Comparison of ENCODE assay signal across 17 cellular contexts in the genomic region with DNA sequence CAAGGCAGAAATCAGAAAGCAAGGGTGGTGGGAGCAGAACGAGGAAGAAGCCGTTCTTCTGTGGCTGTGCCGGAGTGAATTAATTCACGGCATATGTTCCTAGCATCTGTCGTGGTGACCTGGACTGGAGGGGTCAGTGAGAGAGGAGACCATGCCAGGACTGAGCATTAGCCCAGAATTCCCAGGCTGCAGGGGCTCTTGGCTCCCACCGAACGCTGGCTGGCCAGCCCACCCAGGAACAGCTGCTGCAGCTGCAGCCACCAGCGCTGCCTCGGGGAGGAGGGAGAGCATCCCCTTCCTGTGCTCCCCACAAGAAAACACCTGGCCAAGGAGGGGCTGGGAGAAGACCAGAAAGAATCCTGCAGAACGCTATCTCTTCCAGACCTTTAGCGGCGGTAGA.
DNase-seq lines count a peak whose midpoint lies in the region; ATAC-seq and TF ChIP-seq lines count a peak whose summit lies in the region.
"Had no signal": no experiment of that assay in that cellular context is flagged by ENCODE, and none has a peak within 500 bp of the region (broad histone marks: within the 10 kb centered on the region; RNA-seq: fewer than 3 reads in every experiment).

No MANE protein-coding gene starts in this region.

- peaks cover 9% of the 10 kb centered on the region for H3K27me3 Mint-ChIP-seq in type B pancreatic cell

- H3K9me3 ChIP-seq in right cardiac atrium (ENCODE audit: control insufficient read depth, low read length) (no peaks in the 10 kb centered on the region), WERI-Rb-1 (ENCODE audit: severe bottlenecking) (no peaks in the 10 kb centered on the region), transverse colon (no peaks in the 10 kb centered on the region), esophagus squamous epithelium (no peaks in the 10 kb centered on the region)

- TF ChIP-seq CTCF in WERI-Rb-1 (IDR thresholded peaks at IDR 0.05; ENCODE audit: low read depth, low read length) (no peak), type B pancreatic cell (conservative IDR thresholded peaks at IDR 0.05) (no peak), transverse colon (IDR thresholded peaks at IDR 0.05) (no peak), esophagus squamous epithelium (IDR thresholded peaks at IDR 0.05) (no peak)

- H3K36me3 ChIP-seq in WERI-Rb-1 (no peaks in the 10 kb centered on the region), transverse colon (no peaks in the 10 kb centered on the region), esophagus squamous epithelium (peaks cover 0 to 3% (median 0%) of the 10 kb centered on the region in 3 donors)

- H3K4me3 ChIP-seq in right cardiac atrium (ENCODE audit: low read length) (no peak overlapping the region), WERI-Rb-1 (ENCODE audit: low read depth, low read length) (peak overlapping the region; percentile 16), transverse colon (no peak overlapping the region), esophagus squamous epithelium (no peak overlapping the region)

- no peak for TF ChIP-seq EP300 in transverse colon (IDR thresholded peaks at IDR 0.05; ENCODE audit: low read depth)

- H3K4me1 ChIP-seq in right cardiac atrium (ENCODE audit: control insufficient read depth, insufficient read depth, low read length) (no peaks in the 10 kb centered on the region), transverse colon (peaks cover 0 to 7% (median 0%) of the 10 kb centered on the region in 4 donors), esophagus squamous epithelium (peaks cover 0 to 11% (median 0%) of the 10 kb centered on the region in 3 donors)

- H3K4me3 Mint-ChIP-seq in type B pancreatic cell, result peak overlapping the region; percentile 18

- in situ Hi-C loops in transverse colon (cut with MboI; ENCODE audit: low pct_ligation_motif_present in 1 of 4, low pct_unique_long_range_greater_than_20kb in 1 of 4, low sequenced_read_pairs in 3 of 4), result no loop called here

- H3K27ac ChIP-seq in right cardiac atrium (ENCODE audit: low read length), result no peak overlapping the region
- H3K27ac ChIP-seq in WERI-Rb-1, result peak overlapping the region; percentile 84
- no peak overlapping the region for H3K27ac ChIP-seq in transverse colon
- peak overlapping the region in 1 of 4 donors; percentile 39 for H3K27ac ChIP-seq in esophagus squamous epithelium
- H3K27ac ChIP-seq: HL-60, RWPE1 had no signal

- H3K27ac Mint-ChIP-seq in type B pancreatic cell, result peak overlapping the region; percentile 18

- 45% methylated on average over 12 of the region's 12 CpGs for WGBS in right cardiac atrium
- WGBS in transverse colon (ENCODE audit: low coverage in 1 of 2), 2 donors, result 40 to 66% methylated on average over 1 to 12 of the region's 12 CpGs
- 57 to 79% methylated on average over 5 to 6 of the region's 12 CpGs for WGBS in esophagus squamous epithelium, 2 donors

- intact Hi-C loops in Right ventricle myocardium inferior (cut with DNase I) (no loop called here), right cardiac atrium (cut with DNase I) (no loop called here), left ventricle myocardium superior (cut with micrococcal nuclease) (no loop called here), transverse colon (cut with DNase I; ENCODE audit: low total_unique reads) (no loop called here), esophagus squamous epithelium (cut with DNase I) (no loop called here)

- H3K36me3 Mint-ChIP-seq in type B pancreatic cell, result no peaks in the 10 kb centered on the region

- peak; percentile 37 for ATAC-seq in Right ventricle myocardium inferior
- ATAC-seq in right cardiac atrium, result no peak
- ATAC-seq in left ventricle myocardium superior, result peak; percentile 70
- no peak for ATAC-seq in HG03175 (IDR thresholded peaks at IDR 0.05; ENCODE audit: unreplicated experiment)

- TF ChIP-seq POLR2A in transverse colon (IDR thresholded peaks at IDR 0.05) (no peak), esophagus squamous epithelium (IDR thresholded peaks at IDR 0.05) (no peak)

- H3K4me1 Mint-ChIP-seq in type B pancreatic cell (ENCODE audit: unreplicated experiment), result peaks cover 30% of the 10 kb centered on the region

- peak; percentile 79 for DNase-seq in Right ventricle myocardium inferior (ENCODE audit: missing footprints)
- DNase-seq in right cardiac atrium, result no peak
- peak; percentile 69 for DNase-seq in WERI-Rb-1
- DNase-seq in left ventricle myocardium superior, result peak; percentile 62
- no peak for DNase-seq in type B pancreatic cell (ENCODE audit: extremely low spot score, unreplicated experiment)
- DNase-seq in transverse colon, result no peak
- no peak for DNase-seq in esophagus squamous epithelium (lab: John Stamatoyannopoulos, UW)
- DNase-seq: 8988T, DMS153, EL, HCEC 1CT, KBM-7, NCI-H146, NCI-H2227 treated with DMSO at 0.1 percent for 48 hours had no signal

- H3K9me3 Mint-ChIP-seq in type B pancreatic cell, result no peaks in the 10 kb centered on the region

- H3K27me3 ChIP-seq in right cardiac atrium (ENCODE audit: control insufficient read depth, insufficient read depth), result no peaks in the 10 kb centered on the region
- no peaks in the 10 kb centered on the region for H3K27me3 ChIP-seq in WERI-Rb-1 (ENCODE audit: insufficient read depth, low read depth, severe bottlenecking)
- H3K27me3 ChIP-seq in transverse colon, result no peaks in the 10 kb centered on the region
- no peaks in the 10 kb centered on the region for H3K27me3 ChIP-seq in esophagus squamous epithelium

Comparison
In these comparisons a context has a peak if more than half of its experiments do, and no peak if none do; other contexts are left out.
1. ATAC-seq: peak in Right ventricle myocardium inferior (single experiment) and left ventricle myocardium superior (single experiment); none in right cardiac atrium (0 of 2) and HG03175 (single experiment).
2. DNase-seq: peak in Right ventricle myocardium inferior (single experiment), WERI-Rb-1 (single experiment) and left ventricle myocardium superior (single experiment); none in right cardiac atrium (0 of 3), type B pancreatic cell (single experiment), transverse colon (single experiment) and esophagus squamous epithelium (single experiment).